1 cellular context compared by ENCODE assay signal in genomic region chr18:422966-423365, GRCh38.
TF ChIP-seq lines count a peak whose summit lies in the region.

No MANE protein-coding gene starts in this region.

TF ChIP-seq in HepG2, 621 proteins besides CTCF, POLR2A, EP300 and RAD21:
- TF ChIP-seq UBTF (CRISPR knock-in tag; IDR thresholded peaks at IDR 0.05) (no peak), ZNF121 (CRISPR knock-in tag; IDR thresholded peaks at IDR 0.05) (peak; percentile 41; the same call in 1 of the 2 replicates), ZNF607 (CRISPR knock-in tag; IDR thresholded peaks at IDR 0.05; ENCODE audit: borderline replicate concordance) (no peak)
